In genomic region chr11:83071641-83072591, GRCh38 we compare ENCODE assay signal across 8 cellular contexts. TPM values are rescaled to one million over a fixed set of nuclear protein-coding genes. Genes with fewer than 3 reads are reported as not detected.
DNase-seq lines count a peak whose midpoint lies in the region; ATAC-seq, FAIRE-seq and TF ChIP-seq lines count a peak whose summit lies in the region.

TSS of gene RAB30 (minus strand) at chr11:83071897. CDS start at chr11:82997316, 74,581 bp downstream.

- peaks cover 30% of the 10 kb centered on the region for H3K36me3 Mint-ChIP-seq in Caco-2 (ENCODE audit: insufficient read depth, unreplicated experiment)
- peaks cover 23% of the 10 kb centered on the region for H3K36me3 Mint-ChIP-seq in activated CD8-positive, alpha-beta memory T cell treated with anti-CD3 and anti-CD28 coated beads, Interleukin-2, amount 10 ng/mL, durations not matched to agents 7 days and 5 days

- TF ChIP-seq CTCF in Caco-2 (IDR thresholded peaks at IDR 0.05; ENCODE audit: insufficient read depth in 1 of 2, low read depth in 1 of 2, low read length in 1 of 2, severe bottlenecking in 1 of 2, unreplicated experiment in 1 of 2), result no peak

- H3K4me3 ChIP-seq in Caco-2 (ENCODE audit: low read depth, low read length), result peak within 1 kb of the TSS; percentile 62

- peaks cover 33% of the 10 kb centered on the region for H3K4me1 ChIP-seq in Caco-2

- H3K9me3 ChIP-seq in Caco-2, result no peaks in the 10 kb centered on the region

- POLR2A ChIA-PET in Caco-2 (lab: Charles Lee), result interaction anchor here (0.6 to 3.0 kb wide), 20 partner anchors 9 to 214 kb away, joined by 3 to 42 read pairs (median 4); partner anchors contain the start of genes ANKRD42, CCDC90B, DDIAS and PCF11

- no peaks in the 10 kb centered on the region for H3K9me3 Mint-ChIP-seq in Caco-2 (ENCODE audit: unreplicated experiment)
- H3K9me3 Mint-ChIP-seq in activated CD8-positive, alpha-beta memory T cell treated with anti-CD3 and anti-CD28 coated beads, Interleukin-2, amount 10 ng/mL, durations not matched to agents 7 days and 5 days (ENCODE audit: low read depth), result no peaks in the 10 kb centered on the region

- intact Hi-C loops in Caco-2 (cut with micrococcal nuclease; ENCODE audit: unreplicated experiment), result loop anchor here (1.0 to 10.0 kb wide), 11 partner anchors 9 to 643 kb away; partner anchors contain the start of genes ANKRD42, CCDC90B and DDIAS

- no peaks in the 10 kb centered on the region for H3K27me3 ChIP-seq in Caco-2 (replicated peaks; ENCODE audit: control insufficient read depth, insufficient read depth, low read length)

- DNase-seq in Caco-2, result peak; percentile 99 to 100
- DNase-seq in HTR-8/SVneo (ENCODE audit: insufficient read length, low spot score), result peak; percentile 99
- DNase-seq in NOMO-1 treated with DMSO at 0.1 percent for 48 hours (lab: John Stamatoyannopoulos, UW; ENCODE audit: unreplicated experiment), result peak; percentile 99
- peak; percentile 98 for DNase-seq in activated CD8-positive, alpha-beta memory T cell treated with anti-CD3 and anti-CD28 coated beads, Interleukin-2, amount 10 ng/mL, durations not matched to agents 7 days and 5 days
- DNase-seq in mesenteric fat pad (ENCODE audit: low spot score), result peak; percentile 94
- DNase-seq in stimulated activated CD8-positive, alpha-beta memory T cell treated with anti-CD3 and anti-CD28 coated beads, Interleukin-15, amount 100 ng/mL, for 24 hours (ENCODE audit: low read depth), result peak; percentile 58

- no peak within 1 kb of the TSS for H3K27ac Mint-ChIP-seq in Caco-2 (ENCODE audit: unreplicated experiment)
- no peak within 1 kb of the TSS for H3K27ac Mint-ChIP-seq in activated CD8-positive, alpha-beta memory T cell treated with anti-CD3 and anti-CD28 coated beads, Interleukin-2, amount 10 ng/mL, durations not matched to agents 7 days and 5 days

- H3K27me3 Mint-ChIP-seq in Caco-2 (ENCODE audit: insufficient read depth, unreplicated experiment), result no peaks in the 10 kb centered on the region
- H3K27me3 Mint-ChIP-seq in activated CD8-positive, alpha-beta memory T cell treated with anti-CD3 and anti-CD28 coated beads, Interleukin-2, amount 10 ng/mL, durations not matched to agents 7 days and 5 days, result no peaks in the 10 kb centered on the region

- peak; percentile 97 for FAIRE-seq in HTR-8/SVneo (lab: Jason Lieb, UNC)
- peak; percentile 97 for FAIRE-seq in endometrium (lab: Jason Lieb, UNC)

- peak; percentile 97 for ATAC-seq in GM21381 (IDR thresholded peaks at IDR 0.05; ENCODE audit: unreplicated experiment)
- peak; percentile 98 for ATAC-seq in activated CD8-positive, alpha-beta memory T cell treated with anti-CD3 and anti-CD28 coated beads, Interleukin-2, amount 10 ng/mL, durations not matched to agents 7 days and 5 days

- no peak within 1 kb of the TSS for H3K4me3 Mint-ChIP-seq in Caco-2 (ENCODE audit: unreplicated experiment)
- no peak within 1 kb of the TSS for H3K4me3 Mint-ChIP-seq in activated CD8-positive, alpha-beta memory T cell treated with anti-CD3 and anti-CD28 coated beads, Interleukin-2, amount 10 ng/mL, durations not matched to agents 7 days and 5 days

- H3K4me1 Mint-ChIP-seq in Caco-2 (ENCODE audit: low read depth, unreplicated experiment), result peaks cover 26% of the 10 kb centered on the region
- peaks cover 38% of the 10 kb centered on the region for H3K4me1 Mint-ChIP-seq in activated CD8-positive, alpha-beta memory T cell treated with anti-CD3 and anti-CD28 coated beads, Interleukin-2, amount 10 ng/mL, durations not matched to agents 7 days and 5 days

- BruUV-seq in Caco-2 (replicated peaks; lab: Mats Ljungman, UMichigan), result TSS peak; percentile 70

- CTCF ChIA-PET in Caco-2 (lab: Charles Lee), result interaction anchor here (0.6 to 2.4 kb wide), 10 partner anchors 14 to 204 kb away, joined by 3 to 11 read pairs (median 8); partner anchors contain the start of genes DDIAS, PCF11 and PRCP
- CTCF ChIA-PET in activated CD8-positive, alpha-beta memory T cell treated with anti-CD3 and anti-CD28 coated beads, Interleukin-2, amount 10 ng/mL, durations not matched to agents 7 days and 5 days (lab: Charles Lee), result interaction anchor here (0.7 to 1.8 kb wide), 8 partner anchors 9 to 178 kb away, joined by 3 to 10 read pairs (median 3); partner anchors contain the start of genes DDIAS and PCF11

- H3K36me3 ChIP-seq in Caco-2 (ENCODE audit: control insufficient read depth, insufficient read depth, low read length), result peaks cover 2% of the 10 kb centered on the region; the same call in 1 of the 2 replicates

RNA-seq across cellular contexts. Expression of gene RAB30, which starts in this region (rescaled TPM):
- total RNA-seq in Caco-2 (2022) (13.0 and 13.5 TPM in 2 replicates), mesenteric fat pad (33.9 TPM)
- 1 to 10 TPM; 7.0 to 7.7 TPM for total RNA-seq in activated CD8-positive, alpha-beta memory T cell treated with anti-CD3 and anti-CD28 coated beads, Interleukin-2, amount 10 ng/mL, durations not matched to agents 7 days and 5 days

Comparison
In these comparisons a context has a peak if more than half of its experiments do, and no peak if none do; other contexts are left out.
1. Peak in every context shown above with its lines: DNase-seq, ATAC-seq and H3K4me3 ChIP-seq.